In the genomic region with DNA sequence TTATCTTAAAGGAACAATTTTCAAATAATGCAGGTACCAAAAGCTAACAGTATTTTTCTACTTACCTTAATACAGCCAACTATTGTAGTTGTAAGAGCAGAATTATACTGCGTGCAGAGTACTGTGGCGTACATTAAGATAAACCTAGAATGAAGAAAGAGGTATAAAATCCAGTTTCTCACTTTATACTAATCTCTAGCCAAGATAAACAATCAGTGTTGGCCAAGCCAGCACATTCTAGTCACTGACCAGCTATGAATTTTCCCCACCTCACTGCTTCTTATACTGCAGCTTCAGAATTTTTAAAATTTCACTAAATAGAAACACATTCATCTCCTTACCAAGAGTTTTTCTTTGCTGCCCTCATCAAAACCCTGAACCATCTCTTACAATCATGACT, we compare ENCODE assay signal across 15 cellular contexts. TPM values are rescaled to one million over a fixed set of nuclear protein-coding genes. Genes with fewer than 3 reads are reported as not detected.
A peak's percentile ranks its signal among the peaks of the same experiment; 100 is the strongest.
DNase-seq lines count a peak whose midpoint lies in the region; ATAC-seq, FAIRE-seq and TF ChIP-seq lines count a peak whose summit lies in the region.
"Had no signal": no experiment of that assay in that cellular context is flagged by ENCODE, and none has a peak within 500 bp of the region (broad histone marks: within the 10 kb centered on the region; RNA-seq: fewer than 3 reads in every experiment).

No MANE protein-coding gene starts in this region.

- H4K20me1 ChIP-seq in smooth muscle cell (ENCODE audit: low read depth): no peaks in the 10 kb centered on the region

- H3K9ac ChIP-seq in HUES6 (ENCODE audit: low read length) (peak overlapping the region; percentile 76), smooth muscle cell (ENCODE audit: low read depth) (peak overlapping the region; percentile 10), kidney (ENCODE audit: low read length in 2 of 2) (no peak overlapping the region)

- H3K9me3 Mint-ChIP-seq in endothelial cell (ENCODE audit: unreplicated experiment): no peaks in the 10 kb centered on the region

- no peaks in the 10 kb centered on the region for H3K4me1 Mint-ChIP-seq in endothelial cell (ENCODE audit: unreplicated experiment)

- H3K36me3 ChIP-seq in HUES6 (ENCODE audit: control insufficient read depth, insufficient read depth, low read length) (peaks cover 4% of the 10 kb centered on the region; the same call in 1 of the 2 replicates), breast epithelium (peaks cover 6% of the 10 kb centered on the region), smooth muscle cell (ENCODE audit: low read depth) (no peaks in the 10 kb centered on the region), kidney (ENCODE audit: control insufficient read depth in 1 of 2, insufficient read depth in 2 of 2, low read length in 2 of 2) (peaks cover 0 to 3% of the 10 kb centered on the region in 2 donors)

- WGBS in smooth muscle cell (ENCODE audit: low lambda C conversion rate): 32% methylated on average over 2 of the region's 2 CpGs

- peaks cover 2% of the 10 kb centered on the region for H3K36me3 Mint-ChIP-seq in endothelial cell (ENCODE audit: low read depth, unreplicated experiment)

- DNase-seq in breast epithelium (ENCODE audit: low spot score in 2 of 2) (no peak), smooth muscle cell (lab: John Stamatoyannopoulos, UW; ENCODE audit: unreplicated experiment) (no peak), kidney (no peak), endothelial cell (ENCODE audit: low spot score) (no peak)
- DNase-seq: activated naive CD4-positive, alpha-beta T cell; COR-L47; cortex of kidney; glutamatergic neuron; NCI-H1092 treated with DMSO at 0.1 percent for 48 hours; NCI-H524 treated with DMSO at 0.1 percent for 48 hours; RPMI8226 had no signal

- H3K9me3 ChIP-seq in HUES6 (ENCODE audit: control insufficient read depth, insufficient read depth, low read depth, low read length) (no peaks in the 10 kb centered on the region), breast epithelium (no peaks in the 10 kb centered on the region), smooth muscle cell (replicated peaks; ENCODE audit: low read depth) (no peaks in the 10 kb centered on the region), kidney (ENCODE audit: control insufficient read depth in 1 of 2, low read length in 2 of 2) (no peaks in the 10 kb centered on the region)

- no peak overlapping the region for H3K27ac Mint-ChIP-seq in endothelial cell (ENCODE audit: unreplicated experiment)

- H3K27ac ChIP-seq in HUES6 (ENCODE audit: low read depth, low read length) (peak overlapping the region; percentile 65; the same call in 1 of the 2 replicates), breast epithelium (peak overlapping the region; percentile 19 to 20), smooth muscle cell (ENCODE audit: low read depth) (peak overlapping the region; percentile 90), kidney (ENCODE audit: low read depth in 2 of 2, low read length in 2 of 2) (peak overlapping the region in 1 of 2 donors; percentile 84)

- TF ChIP-seq CTCF in breast epithelium (IDR thresholded peaks at IDR 0.05): no peak
- TF ChIP-seq CTCF in smooth muscle cell (IDR thresholded peaks at IDR 0.05; ENCODE audit: borderline replicate concordance, insufficient read depth, poor library complexity, severe bottlenecking): no peak
- no peak for TF ChIP-seq CTCF in kidney (IDR thresholded peaks at IDR 0.05; ENCODE audit: borderline replicate concordance, extremely low read depth, insufficient read depth)
- no peak for TF ChIP-seq CTCF in endothelial cell (IDR thresholded peaks at IDR 0.05; ENCODE audit: unreplicated experiment)

- H3K79me2 ChIP-seq in smooth muscle cell (ENCODE audit: low read depth): peaks cover 16% of the 10 kb centered on the region

- H3K27me3 ChIP-seq in HUES6 (ENCODE audit: control insufficient read depth, insufficient read depth, low read length) (no peaks in the 10 kb centered on the region; the same call in 1 of the 2 replicates), breast epithelium (no peaks in the 10 kb centered on the region), smooth muscle cell (ENCODE audit: low read depth) (no peaks in the 10 kb centered on the region)

- FAIRE-seq in islet of Langerhans (lab: Jason Lieb, UNC) (peak; percentile 64), kidney (lab: Jason Lieb, UNC) (no peak)

- no peak overlapping the region for H2AFZ ChIP-seq in smooth muscle cell (ENCODE audit: low read depth)

- TF ChIP-seq POLR2A in breast epithelium (IDR thresholded peaks at IDR 0.05): no peak

- no peak overlapping the region for H3K4me3 ChIP-seq in HUES6 (ENCODE audit: low read depth, low read length)
- H3K4me3 ChIP-seq in breast epithelium: no peak overlapping the region
- no peak overlapping the region for H3K4me3 ChIP-seq in smooth muscle cell
- no peak overlapping the region for H3K4me3 ChIP-seq in kidney (ENCODE audit: low read length in 2 of 2)

- intact Hi-C loops in breast epithelium (cut with DNase I; ENCODE audit: low total_unique reads): no loop called here
- intact Hi-C loops in kidney (cut with DNase I): no loop called here

- no peak overlapping the region for H3K4me3 Mint-ChIP-seq in endothelial cell (ENCODE audit: unreplicated experiment)

- H3K27me3 Mint-ChIP-seq in endothelial cell (ENCODE audit: unreplicated experiment): no peaks in the 10 kb centered on the region

- peak overlapping the region; percentile 67 for H3K4me2 ChIP-seq in smooth muscle cell

- H3K4me1 ChIP-seq in HUES6 (ENCODE audit: control insufficient read depth, insufficient read depth, low read length) (peaks cover 52% of the 10 kb centered on the region), breast epithelium (no peaks in the 10 kb centered on the region), smooth muscle cell (ENCODE audit: low read depth) (peaks cover 35% of the 10 kb centered on the region), kidney (ENCODE audit: control insufficient read depth in 1 of 2, insufficient read depth in 1 of 2, low read depth in 1 of 2, low read length in 2 of 2) (peaks cover 0 to 15% of the 10 kb centered on the region in 2 donors)

- ATAC-seq in HG03175 (IDR thresholded peaks at IDR 0.05; ENCODE audit: unreplicated experiment) (no peak), GM19467 (IDR thresholded peaks at IDR 0.05; ENCODE audit: unreplicated experiment) (no peak)

- peaks cover 47% of the 10 kb centered on the region for H3F3A ChIP-seq in smooth muscle cell (ENCODE audit: low read depth)

RNA-seq across cellular contexts. Expression of a gene that starts 33.6 kb away (rescaled TPM):
- 10 to 100 TPM; 10.8 to 16.0 (median 11.5) TPM for total RNA-seq in breast epithelium
- total RNA-seq in smooth muscle cell: 28.2 and 29.9 TPM in 2 replicates
- polyA plus RNA-seq in smooth muscle cell: 8.6 and 13.3 TPM in 2 replicates
- total RNA-seq in kidney: 11.8 TPM
- 5.7 TPM for polyA plus RNA-seq in kidney (ENCODE audit: insufficient read depth, low read depth, low replicate concordance)
- total RNA-seq in endothelial cell (ENCODE audit: unreplicated experiment): 4.2 TPM

Comparison
In these comparisons a context has a peak if more than half of its experiments do, and no peak if none do; other contexts are left out.
1. H3K9ac ChIP-seq: peak in HUES6 (single experiment) and smooth muscle cell (single experiment); none in kidney (0 of 2).